In the genomic region with DNA sequence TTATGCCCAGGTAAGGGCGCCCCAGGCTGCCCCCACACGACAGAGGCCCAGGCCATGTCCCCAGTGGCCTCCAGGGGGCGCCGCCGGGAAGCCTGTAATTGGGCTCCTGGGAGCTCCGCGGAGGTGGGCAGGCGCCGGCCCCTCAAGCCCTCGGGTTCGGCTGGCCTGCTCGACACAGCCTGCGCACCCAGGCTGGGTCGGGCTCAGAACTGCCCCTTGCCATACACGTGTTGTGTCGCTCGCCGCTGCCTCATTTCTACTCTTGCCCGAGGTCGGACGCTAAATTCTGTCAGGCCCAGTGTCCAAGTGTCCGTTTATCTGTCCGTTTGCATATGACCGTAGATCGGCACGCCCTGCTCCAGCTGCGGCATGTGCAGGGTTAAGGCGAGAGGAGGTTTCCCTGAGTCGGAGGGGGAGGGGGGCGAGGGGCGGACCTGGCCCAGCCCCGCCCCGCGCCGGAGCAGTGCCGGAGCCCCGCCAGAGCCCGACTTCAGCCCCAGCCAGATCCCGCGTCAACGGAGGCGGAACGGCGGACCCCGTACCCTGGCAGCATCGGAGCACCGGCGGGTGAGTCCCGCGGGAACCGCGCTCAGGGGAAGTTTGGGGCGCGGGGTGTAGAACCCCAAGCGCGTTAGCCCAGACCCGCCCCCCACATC, we compare ENCODE assay signal across 1 cellular context.
TF ChIP-seq lines count a peak whose summit lies in the region.

KLHDC8B (plus strand) TSS at position 480 of the 656 bp plus-strand sequence. CDS start 1,172 bp downstream, outside the sequence.

TF ChIP-seq in HEK293, 187 proteins besides CTCF, POLR2A, EP300 and RAD21 (continued from another document and continues in another):
- TF ChIP-seq ATF2 (tag by site-specific recombination; IDR thresholded peaks at IDR 0.05; ENCODE audit: low read depth), result no peak
- TF ChIP-seq, protein P1, sequence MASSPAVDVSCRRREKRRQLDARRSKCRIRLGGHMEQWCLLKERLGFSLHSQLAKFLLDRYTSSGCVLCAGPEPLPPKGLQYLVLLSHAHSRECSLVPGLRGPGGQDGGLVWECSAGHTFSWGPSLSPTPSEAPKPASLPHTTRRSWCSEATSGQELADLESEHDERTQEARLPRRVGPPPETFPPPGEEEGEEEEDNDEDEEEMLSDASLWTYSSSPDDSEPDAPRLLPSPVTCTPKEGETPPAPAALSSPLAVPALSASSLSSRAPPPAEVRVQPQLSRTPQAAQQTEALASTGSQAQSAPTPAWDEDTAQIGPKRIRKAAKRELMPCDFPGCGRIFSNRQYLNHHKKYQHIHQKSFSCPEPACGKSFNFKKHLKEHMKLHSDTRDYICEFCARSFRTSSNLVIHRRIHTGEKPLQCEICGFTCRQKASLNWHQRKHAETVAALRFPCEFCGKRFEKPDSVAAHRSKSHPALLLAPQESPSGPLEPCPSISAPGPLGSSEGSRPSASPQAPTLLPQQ (tag by site-specific recombination; IDR thresholded peaks at IDR 0.05), result peak; percentile 71; the same call in 1 of the 2 replicates
- no peak for TF ChIP-seq ZNF707 (tag by site-specific recombination; IDR thresholded peaks at IDR 0.05)
- no peak for TF ChIP-seq GLI4 (tag by site-specific recombination; IDR thresholded peaks at IDR 0.05)
- TF ChIP-seq ZNF138 (tag by site-specific recombination; IDR thresholded peaks at IDR 0.05; ENCODE audit: borderline replicate concordance), result no peak
- no peak for TF ChIP-seq ZNF426 (tag by site-specific recombination; IDR thresholded peaks at IDR 0.05)
- no peak for TF ChIP-seq SCRT2 (tag by site-specific recombination; IDR thresholded peaks at IDR 0.05)
- no peak for TF ChIP-seq ZNF621 (tag by site-specific recombination; IDR thresholded peaks at IDR 0.05)
- TF ChIP-seq ZNF785 (tag by site-specific recombination; IDR thresholded peaks at IDR 0.05), result no peak
- TF ChIP-seq ZNF394 (tag by site-specific recombination; IDR thresholded peaks at IDR 0.05; ENCODE audit: borderline replicate concordance), result peak; percentile 42; the same call in 1 of the 2 replicates
- TF ChIP-seq ZNF335 (tag by site-specific recombination; conservative IDR thresholded peaks at IDR 0.05), result peak; percentile 94
- TF ChIP-seq ZBTB48 (tag by site-specific recombination; IDR thresholded peaks at IDR 0.05), result peak; percentile 64; the same call in 1 of the 2 replicates
- TF ChIP-seq ZNF473 (tag by site-specific recombination; IDR thresholded peaks at IDR 0.05), result no peak
- TF ChIP-seq, protein P2, sequence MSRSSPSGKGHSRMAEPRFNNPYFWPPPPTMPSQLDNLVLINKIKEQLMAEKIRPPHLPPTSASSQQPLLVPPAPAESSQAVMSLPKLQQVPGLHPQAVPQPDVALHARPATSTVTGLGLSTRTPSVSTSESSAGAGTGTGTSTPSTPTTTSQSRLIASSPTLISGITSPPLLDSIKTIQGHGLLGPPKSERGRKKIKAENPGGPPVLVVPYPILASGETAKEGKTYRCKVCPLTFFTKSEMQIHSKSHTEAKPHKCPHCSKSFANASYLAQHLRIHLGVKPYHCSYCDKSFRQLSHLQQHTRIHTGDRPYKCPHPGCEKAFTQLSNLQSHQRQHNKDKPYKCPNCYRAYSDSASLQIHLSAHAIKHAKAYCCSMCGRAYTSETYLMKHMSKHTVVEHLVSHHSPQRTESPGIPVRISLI (tag by site-specific recombination; IDR thresholded peaks at IDR 0.05), result no peak
- no peak for TF ChIP-seq ZNF624 (tag by site-specific recombination; IDR thresholded peaks at IDR 0.05)
- TF ChIP-seq, protein P3, sequence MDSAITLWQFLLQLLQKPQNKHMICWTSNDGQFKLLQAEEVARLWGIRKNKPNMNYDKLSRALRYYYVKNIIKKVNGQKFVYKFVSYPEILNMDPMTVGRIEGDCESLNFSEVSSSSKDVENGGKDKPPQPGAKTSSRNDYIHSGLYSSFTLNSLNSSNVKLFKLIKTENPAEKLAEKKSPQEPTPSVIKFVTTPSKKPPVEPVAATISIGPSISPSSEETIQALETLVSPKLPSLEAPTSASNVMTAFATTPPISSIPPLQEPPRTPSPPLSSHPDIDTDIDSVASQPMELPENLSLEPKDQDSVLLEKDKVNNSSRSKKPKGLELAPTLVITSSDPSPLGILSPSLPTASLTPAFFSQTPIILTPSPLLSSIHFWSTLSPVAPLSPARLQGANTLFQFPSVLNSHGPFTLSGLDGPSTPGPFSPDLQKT (IDR thresholded peaks at IDR 0.05; ENCODE audit: borderline replicate concordance, low read depth, low read length), result no peak
- no peak for TF ChIP-seq ZNF24 (tag by site-specific recombination; IDR thresholded peaks at IDR 0.05)
- no peak for TF ChIP-seq ZNF274 (IDR thresholded peaks at IDR 0.05; ENCODE audit: low read length)
- TF ChIP-seq ZNF274 (tag by site-specific recombination; IDR thresholded peaks at IDR 0.05; ENCODE audit: borderline replicate concordance), result no peak
- TF ChIP-seq ZFHX2 (tag by site-specific recombination; conservative IDR thresholded peaks at IDR 0.05), result peak; percentile 52
- TF ChIP-seq, protein P4, sequence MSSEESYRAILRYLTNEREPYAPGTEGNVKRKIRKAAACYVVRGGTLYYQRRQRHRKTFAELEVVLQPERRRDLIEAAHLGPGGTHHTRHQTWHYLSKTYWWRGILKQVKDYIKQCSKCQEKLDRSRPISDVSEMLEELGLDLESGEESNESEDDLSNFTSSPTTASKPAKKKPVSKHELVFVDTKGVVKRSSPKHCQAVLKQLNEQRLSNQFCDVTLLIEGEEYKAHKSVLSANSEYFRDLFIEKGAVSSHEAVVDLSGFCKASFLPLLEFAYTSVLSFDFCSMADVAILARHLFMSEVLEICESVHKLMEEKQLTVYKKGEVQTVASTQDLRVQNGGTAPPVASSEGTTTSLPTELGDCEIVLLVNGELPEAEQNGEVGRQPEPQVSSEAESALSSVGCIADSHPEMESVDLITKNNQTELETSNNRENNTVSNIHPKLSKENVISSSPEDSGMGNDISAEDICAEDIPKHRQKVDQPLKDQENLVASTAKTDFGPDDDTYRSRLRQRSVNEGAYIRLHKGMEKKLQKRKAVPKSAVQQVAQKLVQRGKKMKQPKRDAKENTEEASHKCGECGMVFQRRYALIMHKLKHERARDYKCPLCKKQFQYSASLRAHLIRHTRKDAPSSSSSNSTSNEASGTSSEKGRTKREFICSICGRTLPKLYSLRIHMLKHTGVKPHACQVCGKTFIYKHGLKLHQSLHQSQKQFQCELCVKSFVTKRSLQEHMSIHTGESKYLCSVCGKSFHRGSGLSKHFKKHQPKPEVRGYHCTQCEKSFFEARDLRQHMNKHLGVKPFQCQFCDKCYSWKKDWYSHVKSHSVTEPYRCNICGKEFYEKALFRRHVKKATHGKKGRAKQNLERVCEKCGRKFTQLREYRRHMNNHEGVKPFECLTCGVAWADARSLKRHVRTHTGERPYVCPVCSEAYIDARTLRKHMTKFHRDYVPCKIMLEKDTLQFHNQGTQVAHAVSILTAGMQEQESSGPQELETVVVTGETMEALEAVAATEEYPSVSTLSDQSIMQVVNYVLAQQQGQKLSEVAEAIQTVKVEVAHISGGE (tag by site-specific recombination; conservative IDR thresholded peaks at IDR 0.05; ENCODE audit: low read depth), result peak; percentile 41; the same call in 1 of the 2 replicates
- TF ChIP-seq ZNF404 (tag by site-specific recombination; IDR thresholded peaks at IDR 0.05), result no peak
- TF ChIP-seq ZNF292 (tag by site-specific recombination; IDR thresholded peaks at IDR 0.05; ENCODE audit: borderline replicate concordance, low read depth), result no peak
- no peak for TF ChIP-seq MEIS1 (CRISPR knock-in tag; IDR thresholded peaks at IDR 0.05; ENCODE audit: borderline replicate concordance)
- peak; percentile 74; the same call in 1 of the 2 replicates for TF ChIP-seq ZNF561 (tag by site-specific recombination; IDR thresholded peaks at IDR 0.05; ENCODE audit: borderline replicate concordance)
- peak; percentile 77 for TF ChIP-seq SP2 (tag by site-specific recombination; IDR thresholded peaks at IDR 0.05)
- TF ChIP-seq ZNF623 (tag by site-specific recombination; IDR thresholded peaks at IDR 0.05), result no peak
- no peak for TF ChIP-seq ZNF302 (tag by site-specific recombination; IDR thresholded peaks at IDR 0.05; ENCODE audit: low read depth)
- TF ChIP-seq RBAK (tag by site-specific recombination; IDR thresholded peaks at IDR 0.05), result no peak
- TF ChIP-seq, protein P5, sequence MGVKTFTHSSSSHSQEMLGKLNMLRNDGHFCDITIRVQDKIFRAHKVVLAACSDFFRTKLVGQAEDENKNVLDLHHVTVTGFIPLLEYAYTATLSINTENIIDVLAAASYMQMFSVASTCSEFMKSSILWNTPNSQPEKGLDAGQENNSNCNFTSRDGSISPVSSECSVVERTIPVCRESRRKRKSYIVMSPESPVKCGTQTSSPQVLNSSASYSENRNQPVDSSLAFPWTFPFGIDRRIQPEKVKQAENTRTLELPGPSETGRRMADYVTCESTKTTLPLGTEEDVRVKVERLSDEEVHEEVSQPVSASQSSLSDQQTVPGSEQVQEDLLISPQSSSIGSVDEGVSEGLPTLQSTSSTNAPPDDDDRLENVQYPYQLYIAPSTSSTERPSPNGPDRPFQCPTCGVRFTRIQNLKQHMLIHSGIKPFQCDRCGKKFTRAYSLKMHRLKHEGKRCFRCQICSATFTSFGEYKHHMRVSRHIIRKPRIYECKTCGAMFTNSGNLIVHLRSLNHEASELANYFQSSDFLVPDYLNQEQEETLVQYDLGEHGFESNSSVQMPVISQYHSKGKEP (tag by site-specific recombination; IDR thresholded peaks at IDR 0.05), result no peak
- TF ChIP-seq ZNF518A (tag by site-specific recombination; conservative IDR thresholded peaks at IDR 0.05; ENCODE audit: low read depth), result 0 out of 2 replicates have a peak, but pooled peaks have one; percentile 14
- peak; percentile 71; the same call in 1 of the 2 replicates for TF ChIP-seq KLF7 (tag by site-specific recombination; IDR thresholded peaks at IDR 0.05; ENCODE audit: borderline replicate concordance)
- TF ChIP-seq ZNF664 (tag by site-specific recombination; IDR thresholded peaks at IDR 0.05), result no peak
- no peak for TF ChIP-seq ZNF23 (tag by site-specific recombination; IDR thresholded peaks at IDR 0.05; ENCODE audit: borderline replicate concordance)
- no peak for TF ChIP-seq ZNF18 (tag by site-specific recombination; IDR thresholded peaks at IDR 0.05)
- TF ChIP-seq INSM2 (tag by site-specific recombination; IDR thresholded peaks at IDR 0.05), result no peak
- TF ChIP-seq ZNF544 (tag by site-specific recombination; IDR thresholded peaks at IDR 0.05), result no peak
- TF ChIP-seq ZNF596 (tag by site-specific recombination; IDR thresholded peaks at IDR 0.05), result no peak
- TF ChIP-seq TCF7L2 (IDR thresholded peaks at IDR 0.05; ENCODE audit: borderline replicate concordance, low read depth, low read length), result no peak
